In genomic region chr3:145857956-145858355, GRCh38 we compare ENCODE assay signal across 18 cellular contexts.
DNase-seq lines count a peak whose midpoint lies in the region; ATAC-seq, FAIRE-seq and TF ChIP-seq lines count a peak whose summit lies in the region.
"Had no signal": no experiment of that assay in that cellular context is flagged by ENCODE, and none has a peak within 500 bp of the region (broad histone marks: within the 10 kb centered on the region; RNA-seq: fewer than 3 reads in every experiment).

No MANE protein-coding gene starts in this region.

- H3K4me1 ChIP-seq in foreskin keratinocyte (no peaks in the 10 kb centered on the region), SK-N-SH (ENCODE audit: control insufficient read depth in 1 of 2, insufficient read depth in 2 of 2, low read depth in 1 of 2, low read length in 1 of 2) (no peaks in the 10 kb centered on the region)
- H3K4me1 ChIP-seq: BE2C, right lobe of liver, thyroid gland had no signal

- no peak overlapping the region for H2AFZ ChIP-seq in SK-N-SH (ENCODE audit: low read depth)

- no peak for TF ChIP-seq RAD21 in SK-N-SH (IDR thresholded peaks at IDR 0.05; ENCODE audit: low read length)

- H3K36me3 ChIP-seq in SK-N-SH (replicated peaks in 1 of 2; ENCODE audit: control insufficient read depth in 1 of 2, insufficient read depth in 2 of 2, low read length in 1 of 2) = no peaks in the 10 kb centered on the region
- H3K36me3 ChIP-seq: BE2C, right lobe of liver, thyroid gland had no signal

- H3K79me2 ChIP-seq in SK-N-SH (ENCODE audit: insufficient read depth) = no peaks in the 10 kb centered on the region

- WGBS in SK-N-SH (ENCODE audit: low lambda C conversion rate) = 0% methylated on average over 1 of the region's 1 CpG

- no peaks in the 10 kb centered on the region for H3K27me3 ChIP-seq in foreskin keratinocyte
- no peaks in the 10 kb centered on the region for H3K27me3 ChIP-seq in SK-N-SH (ENCODE audit: insufficient read depth)
- H3K27me3 ChIP-seq: BE2C, right lobe of liver, thyroid gland had no signal

- FAIRE-seq in HTR-8/SVneo (lab: Jason Lieb, UNC) = no peak
- FAIRE-seq: GM19239 had no signal

- POLR2A ChIA-PET in SK-N-SH (lab: Yijun Ruan, JAX) = no interaction called here

- no peak for TF ChIP-seq CTCF in foreskin keratinocyte (conservative IDR thresholded peaks at IDR 0.05)
- TF ChIP-seq CTCF in SK-N-SH (IDR thresholded peaks at IDR 0.05) = no peak
- TF ChIP-seq CTCF in GM10266 (IDR thresholded peaks at IDR 0.05; ENCODE audit: control insufficient read depth, insufficient read depth, low read depth, missing control alignments) = no peak

- CTCF ChIA-PET in SK-N-SH (lab: Yijun Ruan, JAX) = no interaction called here

- H3K4me3 ChIP-seq in SK-N-SH (ENCODE audit: low read depth in 2 of 2, low read length in 1 of 2) = no peak overlapping the region
- H3K4me3 ChIP-seq: right lobe of liver, thyroid gland had no signal

- H3K9me2 ChIP-seq in SK-N-SH = no peaks in the 10 kb centered on the region; the same call in 1 of the 2 replicates

- H3F3A ChIP-seq in SK-N-SH (replicated peaks; ENCODE audit: insufficient read depth) = no peaks in the 10 kb centered on the region

- H3K9me3 ChIP-seq in SK-N-SH = no peaks in the 10 kb centered on the region
- H3K9me3 ChIP-seq: BE2C, right lobe of liver, thyroid gland had no signal

- peak; percentile 64 for DNase-seq in NCI-H748 (lab: John Stamatoyannopoulos, UW; ENCODE audit: unreplicated experiment)
- peak; percentile 26 to 52 for DNase-seq in foreskin keratinocyte
- DNase-seq in SK-N-SH = no peak
- no peak for DNase-seq in GM10266 (ENCODE audit: extremely low spot score)
- DNase-seq in medulla oblongata (ENCODE audit: extremely low spot score) = no peak
- DNase-seq in HTR-8/SVneo (ENCODE audit: insufficient read length, low spot score) = no peak
- DNase-seq: activated CD4-positive, alpha-beta memory T cell treated with anti-CD3 and anti-CD28 coated beads, Interleukin-2, amount 10 ng/mL, durations not matched to agents 7 days and 5 days; activated T-cell treated with anti-CD3 and anti-CD28 coated beads, Interleukin-2, amount 50 U/mL, for 48 hours; BE2C; cortex of kidney; head of caudate nucleus; NCI-H2227 treated with DMSO at 0.1 percent for 48 hours; right lobe of liver; stimulated activated naive B cell treated with anti-CD40 and anti-IgM and Interleukin-4, amounts not matched to agents 10 μg/mL and 1 μg/mL and 100 μg/mL, for 72 hours; thyroid gland had no signal

- no peak overlapping the region for H3K27ac ChIP-seq in foreskin keratinocyte
- H3K27ac ChIP-seq in SK-N-SH (ENCODE audit: low read depth in 2 of 2, low read length in 1 of 2) = no peak overlapping the region
- H3K27ac ChIP-seq: right lobe of liver, thyroid gland had no signal

- no peak for TF ChIP-seq EP300 in SK-N-SH (IDR thresholded peaks at IDR 0.05; ENCODE audit: borderline replicate concordance in 1 of 2, low read depth in 1 of 2, low read length in 1 of 2)

- ATAC-seq in GM18858 (IDR thresholded peaks at IDR 0.05; ENCODE audit: unreplicated experiment) (peak; percentile 45), GM21619 (IDR thresholded peaks at IDR 0.05; ENCODE audit: unreplicated experiment) (peak; percentile 61), foreskin keratinocyte (peak; percentile 55)
- ATAC-seq: stimulated activated naive B cell treated with anti-CD40 and anti-IgM and Interleukin-4, amounts not matched to agents 10 μg/mL and 1 μg/mL and 100 μg/mL, for 72 hours had no signal

- H4K20me1 ChIP-seq in SK-N-SH (ENCODE audit: insufficient read depth) = no peaks in the 10 kb centered on the region

- no peak overlapping the region for H3K9ac ChIP-seq in SK-N-SH

- no peak overlapping the region for H3K4me2 ChIP-seq in SK-N-SH

TF ChIP-seq in SK-N-SH, 30 proteins besides CTCF, POLR2A, EP300 and RAD21:
- no peak for TF ChIP-seq REST (IDR thresholded peaks at IDR 0.05; ENCODE audit: low read depth, low read length)

Comparison
In these comparisons a context has a peak if more than half of its experiments do, and no peak if none do; other contexts are left out.
1. DNase-seq: peak in NCI-H748 (single experiment) and foreskin keratinocyte (2 of 2); none in SK-N-SH (single experiment), GM10266 (single experiment), medulla oblongata (single experiment) and HTR-8/SVneo (single experiment).
2. Peak in every context shown above with its lines, with median percentiles within 50 percentile points of each other: ATAC-seq.